In the genomic region with DNA sequence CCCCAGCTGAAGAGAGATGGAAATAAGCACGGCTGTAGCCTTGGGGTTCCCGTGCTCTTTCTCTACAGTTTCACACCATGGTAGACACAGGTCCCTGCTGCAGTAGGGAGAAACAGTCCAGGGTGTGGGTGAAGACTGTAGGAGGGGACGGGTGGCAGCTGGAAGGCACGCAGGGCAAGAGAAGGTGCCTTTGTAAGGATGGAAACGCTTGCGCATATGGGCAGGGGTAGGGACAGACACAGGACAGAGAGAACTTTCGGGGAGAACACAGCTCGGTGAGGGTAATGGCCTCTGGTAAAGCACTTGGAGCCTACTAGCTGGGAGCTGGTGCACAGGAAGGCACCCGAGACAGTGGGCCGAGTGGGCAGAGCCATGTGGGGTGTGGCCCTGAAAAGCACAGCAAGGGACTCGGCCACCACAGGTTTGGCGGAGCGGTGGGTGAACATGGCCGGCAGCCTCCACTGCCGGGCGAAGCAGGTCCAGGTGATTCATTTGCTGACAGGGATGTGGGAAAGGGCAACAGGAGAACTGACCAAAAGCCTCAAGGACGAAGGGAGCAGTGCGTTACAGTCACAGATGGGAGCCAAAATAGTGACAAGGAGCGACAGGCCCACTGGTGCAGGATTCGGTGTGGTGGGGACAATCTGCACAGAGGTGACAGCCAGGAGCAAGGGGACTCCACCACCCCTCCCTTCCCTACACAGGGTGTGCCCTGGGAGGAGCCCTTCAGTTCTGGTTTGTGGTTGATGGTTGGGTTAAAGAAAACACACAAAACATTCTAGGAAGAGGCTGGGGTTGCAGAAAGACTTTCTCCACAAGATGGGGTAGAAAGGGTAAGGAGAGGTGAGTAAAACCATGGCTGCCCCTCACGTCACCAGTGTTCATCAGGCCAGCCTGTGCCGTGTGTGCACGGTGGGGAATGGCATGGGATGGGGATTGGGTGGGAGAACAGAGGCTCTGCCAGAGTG, we compare ENCODE assay signal across 12 cellular contexts.
DNase-seq lines count a peak whose midpoint lies in the region; ATAC-seq and TF ChIP-seq lines count a peak whose summit lies in the region.
"Had no signal": no experiment of that assay in that cellular context is flagged by ENCODE, and none has a peak within 500 bp of the region (broad histone marks: within the 10 kb centered on the region; RNA-seq: fewer than 3 reads in every experiment).

No MANE protein-coding gene starts in this region.

- intact Hi-C loops in upper lobe of right lung (cut with DNase I): no loop called here

- no peak for TF ChIP-seq CTCF in upper lobe of right lung (IDR thresholded peaks at IDR 0.05)

- peaks cover 5% of the 10 kb centered on the region for H3K36me3 ChIP-seq in upper lobe of right lung
- H3K36me3 ChIP-seq: breast epithelium had no signal

- POLR2A ChIA-PET in activated naive CD8-positive, alpha-beta T cell treated with anti-CD3 and anti-CD28 coated beads, Interleukin-2, amount 10 ng/mL, durations not matched to agents 7 days and 5 days (lab: Charles Lee): no interaction called here

- no peak for DNase-seq in activated T-cell treated with anti-CD3 and anti-CD28 coated beads, Interleukin-2, amount 50 U/mL, for 4 hours
- DNase-seq in activated T-cell treated with anti-CD3 and anti-CD28 coated beads for 4 hours (no peak), naive B cell (no peak), upper lobe of right lung (peak; percentile 40), cerebellar cortex (ENCODE audit: low spot score) (no peak), NCI-H128 (lab: John Stamatoyannopoulos, UW; ENCODE audit: unreplicated experiment) (no peak), NCI-H2196 treated with DMSO at 0.1 percent for 48 hours (lab: John Stamatoyannopoulos, UW; ENCODE audit: unreplicated experiment) (no peak)
- DNase-seq in activated naive CD8-positive, alpha-beta T cell treated with anti-CD3 and anti-CD28 coated beads, Interleukin-2, amount 10 ng/mL, durations not matched to agents 7 days and 5 days: peak; percentile 45
- DNase-seq: left cardiac atrium had no signal

- peaks cover 74% of the 10 kb centered on the region for H3K4me1 Mint-ChIP-seq in activated T-cell treated with anti-CD3 and anti-CD28 coated beads, Interleukin-2, amount 50 U/mL, for 4 hours (ENCODE audit: low read depth)
- H3K4me1 Mint-ChIP-seq in activated naive CD8-positive, alpha-beta T cell treated with anti-CD3 and anti-CD28 coated beads, Interleukin-2, amount 10 ng/mL, durations not matched to agents 7 days and 5 days: peaks cover 24% of the 10 kb centered on the region
- H3K4me1 Mint-ChIP-seq in naive B cell: peaks cover 13 to 31% (median 25%) of the 10 kb centered on the region in 3 donors

- no peaks in the 10 kb centered on the region for H3K27me3 ChIP-seq in upper lobe of right lung
- H3K27me3 ChIP-seq: breast epithelium, MG63, tibial nerve had no signal

- no peak overlapping the region for H3K27ac ChIP-seq in upper lobe of right lung
- H3K27ac ChIP-seq: breast epithelium had no signal

- H3K27me3 Mint-ChIP-seq in activated T-cell treated with anti-CD3 and anti-CD28 coated beads, Interleukin-2, amount 50 U/mL, for 4 hours (ENCODE audit: low read depth): no peaks in the 10 kb centered on the region
- no peaks in the 10 kb centered on the region for H3K27me3 Mint-ChIP-seq in activated naive CD8-positive, alpha-beta T cell treated with anti-CD3 and anti-CD28 coated beads, Interleukin-2, amount 10 ng/mL, durations not matched to agents 7 days and 5 days
- no peaks in the 10 kb centered on the region for H3K27me3 Mint-ChIP-seq in naive B cell

- H3K4me3 ChIP-seq in upper lobe of right lung: no peak overlapping the region
- H3K4me3 ChIP-seq: breast epithelium, MG63, tibial nerve had no signal

- ATAC-seq in activated T-cell treated with anti-CD3 and anti-CD28 coated beads, Interleukin-2, amount 50 U/mL, for 4 hours: peak; percentile 42 to 52
- ATAC-seq in activated naive CD8-positive, alpha-beta T cell treated with anti-CD3 and anti-CD28 coated beads, Interleukin-2, amount 10 ng/mL, durations not matched to agents 7 days and 5 days (ENCODE audit: low read depth): peak; percentile 87
- no peak for ATAC-seq in naive B cell (ENCODE audit: low read depth in 2 of 2)
- peak; percentile 4 for ATAC-seq in upper lobe of right lung

- no peaks in the 10 kb centered on the region for H3K9me3 Mint-ChIP-seq in activated T-cell treated with anti-CD3 and anti-CD28 coated beads, Interleukin-2, amount 50 U/mL, for 4 hours
- H3K9me3 Mint-ChIP-seq in activated naive CD8-positive, alpha-beta T cell treated with anti-CD3 and anti-CD28 coated beads, Interleukin-2, amount 10 ng/mL, durations not matched to agents 7 days and 5 days: no peaks in the 10 kb centered on the region
- H3K9me3 Mint-ChIP-seq in naive B cell: no peaks in the 10 kb centered on the region

- H3K4me1 ChIP-seq in upper lobe of right lung: no peaks in the 10 kb centered on the region
- H3K4me1 ChIP-seq: breast epithelium had no signal

- H3K27ac Mint-ChIP-seq in activated naive CD8-positive, alpha-beta T cell treated with anti-CD3 and anti-CD28 coated beads, Interleukin-2, amount 10 ng/mL, durations not matched to agents 7 days and 5 days: peak overlapping the region; percentile 73
- H3K27ac Mint-ChIP-seq in naive B cell: peak overlapping the region in 5 of 6 donors; percentile 59 to 84 (median 76)

- peak overlapping the region; percentile 56 for H3K4me3 Mint-ChIP-seq in activated T-cell treated with anti-CD3 and anti-CD28 coated beads, Interleukin-2, amount 50 U/mL, for 4 hours
- H3K4me3 Mint-ChIP-seq in activated naive CD8-positive, alpha-beta T cell treated with anti-CD3 and anti-CD28 coated beads, Interleukin-2, amount 10 ng/mL, durations not matched to agents 7 days and 5 days: peak overlapping the region; percentile 44
- H3K4me3 Mint-ChIP-seq in naive B cell: peak overlapping the region in 1 of 8 donors; percentile 6

- H3K36me3 Mint-ChIP-seq in activated T-cell treated with anti-CD3 and anti-CD28 coated beads, Interleukin-2, amount 50 U/mL, for 4 hours (ENCODE audit: insufficient read depth): peaks cover 16% of the 10 kb centered on the region
- H3K36me3 Mint-ChIP-seq in activated naive CD8-positive, alpha-beta T cell treated with anti-CD3 and anti-CD28 coated beads, Interleukin-2, amount 10 ng/mL, durations not matched to agents 7 days and 5 days: peaks cover 11% of the 10 kb centered on the region
- H3K36me3 Mint-ChIP-seq in naive B cell: peaks cover 4 to 29% of the 10 kb centered on the region in 2 donors

- no peaks in the 10 kb centered on the region for H3K9me3 ChIP-seq in upper lobe of right lung
- H3K9me3 ChIP-seq: breast epithelium, MG63, tibial nerve had no signal

Comparison
In these comparisons a context has a peak if more than half of its experiments do, and no peak if none do; other contexts are left out.
1. ATAC-seq: peak in activated T-cell treated with anti-CD3 and anti-CD28 coated beads, Interleukin-2, amount 50 U/mL, for 4 hours (2 of 2), activated naive CD8-positive, alpha-beta T cell treated with anti-CD3 and anti-CD28 coated beads, Interleukin-2, amount 10 ng/mL, durations not matched to agents 7 days and 5 days (single experiment) and upper lobe of right lung (single experiment); none in naive B cell (0 of 2).
2. DNase-seq: peak in activated naive CD8-positive, alpha-beta T cell treated with anti-CD3 and anti-CD28 coated beads, Interleukin-2, amount 10 ng/mL, durations not matched to agents 7 days and 5 days (single experiment) and upper lobe of right lung (single experiment); none in activated T-cell treated with anti-CD3 and anti-CD28 coated beads, Interleukin-2, amount 50 U/mL, for 4 hours (single experiment), activated T-cell treated with anti-CD3 and anti-CD28 coated beads for 4 hours (single experiment), naive B cell (single experiment), cerebellar cortex (single experiment), NCI-H128 (single experiment) and NCI-H2196 treated with DMSO at 0.1 percent for 48 hours (single experiment).